1 cellular context compared by ENCODE assay signal in the genomic region with DNA sequence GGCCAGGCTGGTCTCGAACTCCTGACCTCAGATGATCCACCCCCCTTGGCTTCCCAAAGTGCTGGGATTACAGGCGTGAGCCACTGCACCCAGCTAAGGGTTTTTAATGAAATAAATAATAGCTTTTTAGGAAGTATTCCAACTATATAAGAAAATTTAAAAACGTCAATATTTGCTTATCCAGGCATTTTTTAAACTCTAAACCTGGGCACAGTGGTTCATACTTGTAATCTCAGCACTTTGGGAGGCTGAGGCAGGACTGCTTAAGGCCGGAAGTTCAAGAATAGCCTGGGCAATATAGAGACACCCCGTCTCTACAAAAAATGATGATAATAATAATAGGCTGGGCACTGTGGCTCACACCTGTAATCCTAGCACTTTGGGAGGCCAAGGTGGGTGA.
TF ChIP-seq lines count a peak whose summit lies in the region.

No MANE protein-coding gene starts in this region.

TF ChIP-seq in A549, 52 proteins besides CTCF, POLR2A, EP300 and RAD21 (continued from another document):
- TF ChIP-seq, protein P1, sequence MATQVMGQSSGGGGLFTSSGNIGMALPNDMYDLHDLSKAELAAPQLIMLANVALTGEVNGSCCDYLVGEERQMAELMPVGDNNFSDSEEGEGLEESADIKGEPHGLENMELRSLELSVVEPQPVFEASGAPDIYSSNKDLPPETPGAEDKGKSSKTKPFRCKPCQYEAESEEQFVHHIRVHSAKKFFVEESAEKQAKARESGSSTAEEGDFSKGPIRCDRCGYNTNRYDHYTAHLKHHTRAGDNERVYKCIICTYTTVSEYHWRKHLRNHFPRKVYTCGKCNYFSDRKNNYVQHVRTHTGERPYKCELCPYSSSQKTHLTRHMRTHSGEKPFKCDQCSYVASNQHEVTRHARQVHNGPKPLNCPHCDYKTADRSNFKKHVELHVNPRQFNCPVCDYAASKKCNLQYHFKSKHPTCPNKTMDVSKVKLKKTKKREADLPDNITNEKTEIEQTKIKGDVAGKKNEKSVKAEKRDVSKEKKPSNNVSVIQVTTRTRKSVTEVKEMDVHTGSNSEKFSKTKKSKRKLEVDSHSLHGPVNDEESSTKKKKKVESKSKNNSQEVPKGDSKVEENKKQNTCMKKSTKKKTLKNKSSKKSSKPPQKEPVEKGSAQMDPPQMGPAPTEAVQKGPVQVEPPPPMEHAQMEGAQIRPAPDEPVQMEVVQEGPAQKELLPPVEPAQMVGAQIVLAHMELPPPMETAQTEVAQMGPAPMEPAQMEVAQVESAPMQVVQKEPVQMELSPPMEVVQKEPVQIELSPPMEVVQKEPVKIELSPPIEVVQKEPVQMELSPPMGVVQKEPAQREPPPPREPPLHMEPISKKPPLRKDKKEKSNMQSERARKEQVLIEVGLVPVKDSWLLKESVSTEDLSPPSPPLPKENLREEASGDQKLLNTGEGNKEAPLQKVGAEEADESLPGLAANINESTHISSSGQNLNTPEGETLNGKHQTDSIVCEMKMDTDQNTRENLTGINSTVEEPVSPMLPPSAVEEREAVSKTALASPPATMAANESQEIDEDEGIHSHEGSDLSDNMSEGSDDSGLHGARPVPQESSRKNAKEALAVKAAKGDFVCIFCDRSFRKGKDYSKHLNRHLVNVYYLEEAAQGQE (IDR thresholded peaks at IDR 0.05): no peak
